In the genomic region with DNA sequence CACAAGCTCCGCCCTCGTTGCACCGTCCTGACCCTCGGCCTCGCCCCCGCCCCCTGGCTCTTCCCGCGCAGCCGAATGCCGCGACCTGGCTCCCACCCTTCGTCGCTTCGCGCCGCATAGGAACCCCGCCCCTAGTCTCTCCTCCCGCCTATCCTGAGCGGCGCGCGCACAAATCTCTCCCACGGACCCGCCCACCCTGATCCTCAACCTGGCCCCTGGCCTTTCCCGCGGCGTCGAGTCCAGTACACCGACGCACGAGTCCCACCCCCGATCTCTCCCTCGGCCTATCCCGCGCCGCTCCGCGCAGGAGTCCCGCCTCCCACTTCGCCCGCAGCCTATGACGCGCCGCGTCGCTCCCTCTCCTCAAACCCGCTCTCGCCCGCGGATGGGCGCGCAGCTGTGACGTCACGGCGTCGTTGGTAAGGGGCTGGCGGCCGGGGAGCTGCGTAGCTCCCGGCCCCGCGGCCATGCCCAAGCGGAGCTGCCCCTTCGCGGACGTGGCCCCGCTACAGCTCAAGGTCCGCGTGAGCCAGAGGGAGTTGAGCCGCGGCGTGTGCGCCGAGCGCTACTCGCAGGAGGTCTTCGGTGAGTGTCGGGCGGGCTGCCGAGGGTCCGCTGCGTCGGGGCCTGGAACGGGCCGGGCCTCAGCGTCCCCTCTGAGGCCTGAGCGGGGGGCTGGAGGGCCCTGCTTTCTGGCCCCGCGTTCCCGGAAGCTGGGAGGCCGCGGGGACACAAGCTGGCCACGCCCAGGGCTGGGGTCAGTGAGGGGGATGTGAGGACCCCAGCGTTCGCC, we compare ENCODE assay signal across 1 cellular context.
TF ChIP-seq lines count a peak whose summit lies in the region.

A gene with protein sequence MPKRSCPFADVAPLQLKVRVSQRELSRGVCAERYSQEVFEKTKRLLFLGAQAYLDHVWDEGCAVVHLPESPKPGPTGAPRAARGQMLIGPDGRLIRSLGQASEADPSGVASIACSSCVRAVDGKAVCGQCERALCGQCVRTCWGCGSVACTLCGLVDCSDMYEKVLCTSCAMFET (plus strand): TSS at position 413 of the 793 bp plus-strand sequence. CDS start 55 bp downstream, at position 468.

TF ChIP-seq in HEK293, 187 proteins besides CTCF, POLR2A, EP300 and RAD21 (continued from another document):
- TF ChIP-seq, protein P1, sequence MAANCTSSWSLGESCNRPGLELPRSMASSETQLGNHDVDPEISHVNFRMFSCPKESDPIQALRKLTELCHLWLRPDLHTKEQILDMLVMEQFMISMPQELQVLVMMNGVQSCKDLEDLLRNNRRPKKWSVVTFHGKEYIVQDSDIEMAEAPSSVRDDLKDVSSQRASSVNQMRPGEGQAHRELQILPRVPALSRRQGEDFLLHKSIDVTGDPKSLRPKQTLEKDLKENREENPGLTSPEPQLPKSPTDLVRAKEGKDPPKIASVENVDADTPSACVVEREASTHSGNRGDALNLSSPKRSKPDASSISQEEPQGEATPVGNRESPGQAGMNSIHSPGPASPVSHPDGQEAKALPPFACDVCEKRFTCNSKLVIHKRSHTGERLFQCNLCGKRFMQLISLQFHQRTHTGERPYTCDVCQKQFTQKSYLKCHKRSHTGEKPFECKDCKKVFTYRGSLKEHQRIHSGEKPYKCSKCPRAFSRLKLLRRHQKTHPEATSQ (tag by site-specific recombination; IDR thresholded peaks at IDR 0.05) = peak; percentile 89; the same call in 1 of the 2 replicates
- TF ChIP-seq MEIS1 (CRISPR knock-in tag; IDR thresholded peaks at IDR 0.05; ENCODE audit: borderline replicate concordance) (no peak), YY1 (tag by site-specific recombination; IDR thresholded peaks at IDR 0.05) (peak; percentile 80; the same call in 1 of the 2 replicates), TCF7L2 (IDR thresholded peaks at IDR 0.05; ENCODE audit: borderline replicate concordance, low read depth, low read length) (no peak), ZNF629 (tag by site-specific recombination; IDR thresholded peaks at IDR 0.05) (peak; percentile 99), BCL6B (tag by site-specific recombination; IDR thresholded peaks at IDR 0.05) (no peak), ZNF426 (tag by site-specific recombination; IDR thresholded peaks at IDR 0.05) (no peak), SP2 (tag by site-specific recombination; IDR thresholded peaks at IDR 0.05) (peak; percentile 99), ZNF391 (tag by site-specific recombination; IDR thresholded peaks at IDR 0.05; ENCODE audit: borderline replicate concordance, low read depth) (no peak), ZBTB7A (tag by site-specific recombination; IDR thresholded peaks at IDR 0.05; ENCODE audit: low read depth) (peak; percentile 74), ZNF148 (tag by site-specific recombination; IDR thresholded peaks at IDR 0.05; ENCODE audit: borderline replicate concordance) (no peak), ZNF202 (tag by site-specific recombination; IDR thresholded peaks at IDR 0.05; ENCODE audit: borderline replicate concordance) (no peak), ZNF112 (tag by site-specific recombination; IDR thresholded peaks at IDR 0.05) (no peak), ZBTB8A (tag by site-specific recombination; IDR thresholded peaks at IDR 0.05) (peak; percentile 87), ZFP69B (tag by site-specific recombination; IDR thresholded peaks at IDR 0.05) (peak; percentile 35; the same call in 1 of the 2 replicates), ZNF324 (tag by site-specific recombination; IDR thresholded peaks at IDR 0.05) (peak; percentile 81; the same call in 1 of the 2 replicates), ZNF76 (tag by site-specific recombination; IDR thresholded peaks at IDR 0.05; ENCODE audit: borderline replicate concordance, low read depth) (peak; percentile 41; the same call in 1 of the 2 replicates), ZBTB1 (tag by site-specific recombination; IDR thresholded peaks at IDR 0.05) (0 out of 2 replicates have a peak, but pooled peaks have one; percentile 20), ZFHX2 (tag by site-specific recombination; conservative IDR thresholded peaks at IDR 0.05) (peak; percentile 98)
- TF ChIP-seq, protein P2, sequence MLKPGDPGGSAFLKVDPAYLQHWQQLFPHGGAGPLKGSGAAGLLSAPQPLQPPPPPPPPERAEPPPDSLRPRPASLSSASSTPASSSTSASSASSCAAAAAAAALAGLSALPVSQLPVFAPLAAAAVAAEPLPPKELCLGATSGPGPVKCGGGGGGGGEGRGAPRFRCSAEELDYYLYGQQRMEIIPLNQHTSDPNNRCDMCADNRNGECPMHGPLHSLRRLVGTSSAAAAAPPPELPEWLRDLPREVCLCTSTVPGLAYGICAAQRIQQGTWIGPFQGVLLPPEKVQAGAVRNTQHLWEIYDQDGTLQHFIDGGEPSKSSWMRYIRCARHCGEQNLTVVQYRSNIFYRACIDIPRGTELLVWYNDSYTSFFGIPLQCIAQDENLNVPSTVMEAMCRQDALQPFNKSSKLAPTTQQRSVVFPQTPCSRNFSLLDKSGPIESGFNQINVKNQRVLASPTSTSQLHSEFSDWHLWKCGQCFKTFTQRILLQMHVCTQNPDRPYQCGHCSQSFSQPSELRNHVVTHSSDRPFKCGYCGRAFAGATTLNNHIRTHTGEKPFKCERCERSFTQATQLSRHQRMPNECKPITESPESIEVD (tag by site-specific recombination; IDR thresholded peaks at IDR 0.05) = no peak
- TF ChIP-seq, protein P3, sequence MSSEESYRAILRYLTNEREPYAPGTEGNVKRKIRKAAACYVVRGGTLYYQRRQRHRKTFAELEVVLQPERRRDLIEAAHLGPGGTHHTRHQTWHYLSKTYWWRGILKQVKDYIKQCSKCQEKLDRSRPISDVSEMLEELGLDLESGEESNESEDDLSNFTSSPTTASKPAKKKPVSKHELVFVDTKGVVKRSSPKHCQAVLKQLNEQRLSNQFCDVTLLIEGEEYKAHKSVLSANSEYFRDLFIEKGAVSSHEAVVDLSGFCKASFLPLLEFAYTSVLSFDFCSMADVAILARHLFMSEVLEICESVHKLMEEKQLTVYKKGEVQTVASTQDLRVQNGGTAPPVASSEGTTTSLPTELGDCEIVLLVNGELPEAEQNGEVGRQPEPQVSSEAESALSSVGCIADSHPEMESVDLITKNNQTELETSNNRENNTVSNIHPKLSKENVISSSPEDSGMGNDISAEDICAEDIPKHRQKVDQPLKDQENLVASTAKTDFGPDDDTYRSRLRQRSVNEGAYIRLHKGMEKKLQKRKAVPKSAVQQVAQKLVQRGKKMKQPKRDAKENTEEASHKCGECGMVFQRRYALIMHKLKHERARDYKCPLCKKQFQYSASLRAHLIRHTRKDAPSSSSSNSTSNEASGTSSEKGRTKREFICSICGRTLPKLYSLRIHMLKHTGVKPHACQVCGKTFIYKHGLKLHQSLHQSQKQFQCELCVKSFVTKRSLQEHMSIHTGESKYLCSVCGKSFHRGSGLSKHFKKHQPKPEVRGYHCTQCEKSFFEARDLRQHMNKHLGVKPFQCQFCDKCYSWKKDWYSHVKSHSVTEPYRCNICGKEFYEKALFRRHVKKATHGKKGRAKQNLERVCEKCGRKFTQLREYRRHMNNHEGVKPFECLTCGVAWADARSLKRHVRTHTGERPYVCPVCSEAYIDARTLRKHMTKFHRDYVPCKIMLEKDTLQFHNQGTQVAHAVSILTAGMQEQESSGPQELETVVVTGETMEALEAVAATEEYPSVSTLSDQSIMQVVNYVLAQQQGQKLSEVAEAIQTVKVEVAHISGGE (tag by site-specific recombination; conservative IDR thresholded peaks at IDR 0.05; ENCODE audit: low read depth) = peak; percentile 50
